In the genomic region with DNA sequence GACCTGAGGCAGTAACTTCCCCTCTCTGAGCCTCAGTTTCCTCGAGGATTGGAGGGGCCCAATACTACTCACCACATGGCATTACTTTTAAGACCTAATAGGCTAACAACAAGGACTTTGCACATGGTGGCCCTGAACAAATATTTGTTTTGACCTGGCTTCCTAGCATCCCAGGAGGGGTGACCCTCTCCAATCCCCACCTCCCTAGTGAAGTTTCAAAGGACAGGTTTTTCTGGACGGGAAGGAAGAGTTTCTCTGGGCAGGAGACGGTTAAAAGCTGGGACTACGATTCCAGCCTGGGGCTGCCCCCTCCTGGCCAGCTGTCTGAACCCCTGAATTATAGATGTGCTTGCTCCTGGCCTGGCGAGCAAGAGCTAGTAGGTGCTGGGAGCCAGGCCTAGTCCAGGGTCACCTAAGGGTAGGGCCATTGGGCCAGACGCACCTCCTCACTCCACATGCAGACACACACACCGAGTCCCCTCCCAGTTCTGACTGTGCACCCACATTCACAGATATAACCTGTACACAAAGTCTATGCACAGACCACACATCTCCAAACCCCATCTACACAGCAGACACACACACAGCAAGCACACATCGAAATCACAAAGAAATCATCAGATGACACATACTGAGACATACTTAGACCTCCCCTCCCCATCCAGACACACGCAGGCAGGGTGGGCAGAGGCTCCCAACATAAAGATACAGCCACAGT, we compare ENCODE assay signal across 1 cellular context.
TF ChIP-seq lines count a peak whose summit lies in the region.

No MANE protein-coding gene starts in this region.

TF ChIP-seq in WTC11, 78 proteins besides CTCF, POLR2A, EP300 and RAD21 (continued from another document):
- TF ChIP-seq, protein P1, sequence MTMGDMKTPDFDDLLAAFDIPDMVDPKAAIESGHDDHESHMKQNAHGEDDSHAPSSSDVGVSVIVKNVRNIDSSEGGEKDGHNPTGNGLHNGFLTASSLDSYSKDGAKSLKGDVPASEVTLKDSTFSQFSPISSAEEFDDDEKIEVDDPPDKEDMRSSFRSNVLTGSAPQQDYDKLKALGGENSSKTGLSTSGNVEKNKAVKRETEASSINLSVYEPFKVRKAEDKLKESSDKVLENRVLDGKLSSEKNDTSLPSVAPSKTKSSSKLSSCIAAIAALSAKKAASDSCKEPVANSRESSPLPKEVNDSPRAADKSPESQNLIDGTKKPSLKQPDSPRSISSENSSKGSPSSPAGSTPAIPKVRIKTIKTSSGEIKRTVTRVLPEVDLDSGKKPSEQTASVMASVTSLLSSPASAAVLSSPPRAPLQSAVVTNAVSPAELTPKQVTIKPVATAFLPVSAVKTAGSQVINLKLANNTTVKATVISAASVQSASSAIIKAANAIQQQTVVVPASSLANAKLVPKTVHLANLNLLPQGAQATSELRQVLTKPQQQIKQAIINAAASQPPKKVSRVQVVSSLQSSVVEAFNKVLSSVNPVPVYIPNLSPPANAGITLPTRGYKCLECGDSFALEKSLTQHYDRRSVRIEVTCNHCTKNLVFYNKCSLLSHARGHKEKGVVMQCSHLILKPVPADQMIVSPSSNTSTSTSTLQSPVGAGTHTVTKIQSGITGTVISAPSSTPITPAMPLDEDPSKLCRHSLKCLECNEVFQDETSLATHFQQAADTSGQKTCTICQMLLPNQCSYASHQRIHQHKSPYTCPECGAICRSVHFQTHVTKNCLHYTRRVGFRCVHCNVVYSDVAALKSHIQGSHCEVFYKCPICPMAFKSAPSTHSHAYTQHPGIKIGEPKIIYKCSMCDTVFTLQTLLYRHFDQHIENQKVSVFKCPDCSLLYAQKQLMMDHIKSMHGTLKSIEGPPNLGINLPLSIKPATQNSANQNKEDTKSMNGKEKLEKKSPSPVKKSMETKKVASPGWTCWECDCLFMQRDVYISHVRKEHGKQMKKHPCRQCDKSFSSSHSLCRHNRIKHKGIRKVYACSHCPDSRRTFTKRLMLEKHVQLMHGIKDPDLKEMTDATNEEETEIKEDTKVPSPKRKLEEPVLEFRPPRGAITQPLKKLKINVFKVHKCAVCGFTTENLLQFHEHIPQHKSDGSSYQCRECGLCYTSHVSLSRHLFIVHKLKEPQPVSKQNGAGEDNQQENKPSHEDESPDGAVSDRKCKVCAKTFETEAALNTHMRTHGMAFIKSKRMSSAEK (CRISPR knock-in tag; IDR thresholded peaks at IDR 0.05; ENCODE audit: borderline replicate concordance) = no peak
- TF ChIP-seq ZBTB21 (CRISPR knock-in tag; IDR thresholded peaks at IDR 0.05; ENCODE audit: borderline replicate concordance) (no peak), NFATC4 (CRISPR knock-in tag; IDR thresholded peaks at IDR 0.05) (no peak), TEAD4 (CRISPR knock-in tag; IDR thresholded peaks at IDR 0.05) (no peak), IRF2 (CRISPR knock-in tag; IDR thresholded peaks at IDR 0.05; ENCODE audit: borderline replicate concordance, low read depth) (no peak), NFYB (CRISPR knock-in tag; conservative IDR thresholded peaks at IDR 0.05; ENCODE audit: low read depth) (no peak), MYBL2 (CRISPR knock-in tag; IDR thresholded peaks at IDR 0.05) (no peak)
- TF ChIP-seq, protein P2, sequence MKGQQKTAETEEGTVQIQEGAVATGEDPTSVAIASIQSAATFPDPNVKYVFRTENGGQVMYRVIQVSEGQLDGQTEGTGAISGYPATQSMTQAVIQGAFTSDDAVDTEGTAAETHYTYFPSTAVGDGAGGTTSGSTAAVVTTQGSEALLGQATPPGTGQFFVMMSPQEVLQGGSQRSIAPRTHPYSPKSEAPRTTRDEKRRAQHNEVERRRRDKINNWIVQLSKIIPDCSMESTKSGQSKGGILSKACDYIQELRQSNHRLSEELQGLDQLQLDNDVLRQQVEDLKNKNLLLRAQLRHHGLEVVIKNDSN (CRISPR knock-in tag; IDR thresholded peaks at IDR 0.05) = no peak
- TF ChIP-seq, protein P3, sequence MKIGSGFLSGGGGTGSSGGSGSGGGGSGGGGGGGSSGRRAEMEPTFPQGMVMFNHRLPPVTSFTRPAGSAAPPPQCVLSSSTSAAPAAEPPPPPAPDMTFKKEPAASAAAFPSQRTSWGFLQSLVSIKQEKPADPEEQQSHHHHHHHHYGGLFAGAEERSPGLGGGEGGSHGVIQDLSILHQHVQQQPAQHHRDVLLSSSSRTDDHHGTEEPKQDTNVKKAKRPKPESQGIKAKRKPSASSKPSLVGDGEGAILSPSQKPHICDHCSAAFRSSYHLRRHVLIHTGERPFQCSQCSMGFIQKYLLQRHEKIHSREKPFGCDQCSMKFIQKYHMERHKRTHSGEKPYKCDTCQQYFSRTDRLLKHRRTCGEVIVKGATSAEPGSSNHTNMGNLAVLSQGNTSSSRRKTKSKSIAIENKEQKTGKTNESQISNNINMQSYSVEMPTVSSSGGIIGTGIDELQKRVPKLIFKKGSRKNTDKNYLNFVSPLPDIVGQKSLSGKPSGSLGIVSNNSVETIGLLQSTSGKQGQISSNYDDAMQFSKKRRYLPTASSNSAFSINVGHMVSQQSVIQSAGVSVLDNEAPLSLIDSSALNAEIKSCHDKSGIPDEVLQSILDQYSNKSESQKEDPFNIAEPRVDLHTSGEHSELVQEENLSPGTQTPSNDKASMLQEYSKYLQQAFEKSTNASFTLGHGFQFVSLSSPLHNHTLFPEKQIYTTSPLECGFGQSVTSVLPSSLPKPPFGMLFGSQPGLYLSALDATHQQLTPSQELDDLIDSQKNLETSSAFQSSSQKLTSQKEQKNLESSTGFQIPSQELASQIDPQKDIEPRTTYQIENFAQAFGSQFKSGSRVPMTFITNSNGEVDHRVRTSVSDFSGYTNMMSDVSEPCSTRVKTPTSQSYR (CRISPR knock-in tag; IDR thresholded peaks at IDR 0.05) = no peak
